20 cellular contexts compared by ENCODE assay signal in the genomic region with DNA sequence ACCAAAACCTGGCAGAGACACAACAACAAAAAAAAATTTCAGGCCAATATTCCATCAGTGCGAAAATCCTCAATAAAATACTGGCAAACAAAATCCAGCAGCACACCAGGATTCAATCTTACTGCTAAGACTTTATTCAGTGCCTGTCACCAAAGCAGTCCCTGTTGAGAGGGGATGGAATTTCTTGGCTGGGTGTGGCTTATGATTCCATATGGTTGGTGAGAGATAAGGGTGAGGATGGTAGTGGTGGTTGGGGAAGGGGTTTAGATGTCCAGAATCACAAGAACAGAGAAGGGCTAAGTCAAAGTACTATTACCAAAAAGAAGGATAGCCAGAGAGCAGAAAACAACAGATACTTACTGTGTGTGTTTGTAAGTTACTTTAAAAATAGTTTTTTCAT.
"Had no signal": no experiment of that assay in that cellular context is flagged by ENCODE, and none has a peak within 500 bp of the region (broad histone marks: within the 10 kb centered on the region; RNA-seq: fewer than 3 reads in every experiment).

No MANE protein-coding gene starts in this region.

- DNase-seq: KBM-7, MV-4-11, NCI-H1048, NCI-H1105, NCI-H1417, NCI-H1436 treated with DMSO at 0.1 percent for 48 hours, NCI-H1694, NCI-H2029, NCI-H2081 treated with DMSO at 0.1 percent for 48 hours, NCI-H2171, NCI-H226, NCI-H446, NCI-H510A, NCI-H524 treated with DMSO at 0.1 percent for 48 hours, PC-3, SIG-M5, T-helper 2 cell had no signal

- ATAC-seq: Panc1, PC-3, Right ventricle myocardium inferior, SK-N-SH treated with all-trans-retinoic acid at 6 μM for 48 hours had no signal
